8 cellular contexts compared by ENCODE assay signal in genomic region chr2:177264539-177265385, GRCh38. TPM values are rescaled to one million over a fixed set of nuclear protein-coding genes. Genes with fewer than 3 reads are reported as not detected.
DNase-seq lines count a peak whose midpoint lies in the region; ATAC-seq, FAIRE-seq and TF ChIP-seq lines count a peak whose summit lies in the region.

Gene NFE2L2, minus strand, starts transcription at chr2:177264727. Its CDS starts 151 bp downstream, at chr2:177264576.

- FAIRE-seq in GM19239 (lab: Jason Lieb, UNC): peak; percentile 93

- peak within 1 kb of the TSS; percentile 83 for H3K4me3 ChIP-seq in BE2C (ENCODE audit: low read depth, low read length)

- H3K4me1 ChIP-seq in BE2C: peaks cover 4% of the 10 kb centered on the region; the same call in 1 of the 2 replicates

- peak; percentile 83 for DNase-seq in BE2C
- DNase-seq in GM19239 (ENCODE audit: insufficient read length, low spot score): peak; percentile 68
- DNase-seq in NCI-H526 treated with DMSO at 0.1 percent for 48 hours (lab: John Stamatoyannopoulos, UW): peak; percentile 67
- DNase-seq in activated CD4-positive, alpha-beta T cell treated with anti-CD3 and anti-CD28 coated beads for 48 hours: peak; percentile 96
- DNase-seq in kidney tubule cell (ENCODE audit: low spot score): peak; percentile 93
- DNase-seq in stimulated activated CD4-positive, alpha-beta T cell treated with anti-CD3 and anti-CD28 coated beads, Interleukin-1b, Interleukin-23, amount 100 ng/mL, for 1 hour (ENCODE audit: low read depth in 2 of 2): peak; percentile 83 to 96

- H3K27me3 ChIP-seq in BE2C: no peaks in the 10 kb centered on the region

- peak; percentile 62 for ATAC-seq in HG03439 (IDR thresholded peaks at IDR 0.05; ENCODE audit: unreplicated experiment)

- peak within 1 kb of the TSS; percentile 97 for H3K27ac ChIP-seq in cingulate gyrus (ENCODE audit: low read depth, low read length)

- no peaks in the 10 kb centered on the region for H3K9me3 ChIP-seq in BE2C

- no peaks in the 10 kb centered on the region for H3K36me3 ChIP-seq in BE2C

- TF ChIP-seq CTCF in BE2C (IDR thresholded peaks at IDR 0.05; ENCODE audit: low read depth, low read length): no peak

RNA-seq across cellular contexts. Expression of gene NFE2L2, which starts in this region (rescaled TPM):
- 26.0 TPM for polyA plus RNA-seq in BE2C (2012; ENCODE audit: insufficient read depth, insufficient read length, low read depth)

Comparison
In these comparisons a context has a peak if more than half of its experiments do, and no peak if none do; other contexts are left out.
1. Peak in every context shown above with its lines: DNase-seq, ATAC-seq, H3K4me3 ChIP-seq and H3K27ac ChIP-seq.